1 cellular context compared by ENCODE assay signal in the genomic region with DNA sequence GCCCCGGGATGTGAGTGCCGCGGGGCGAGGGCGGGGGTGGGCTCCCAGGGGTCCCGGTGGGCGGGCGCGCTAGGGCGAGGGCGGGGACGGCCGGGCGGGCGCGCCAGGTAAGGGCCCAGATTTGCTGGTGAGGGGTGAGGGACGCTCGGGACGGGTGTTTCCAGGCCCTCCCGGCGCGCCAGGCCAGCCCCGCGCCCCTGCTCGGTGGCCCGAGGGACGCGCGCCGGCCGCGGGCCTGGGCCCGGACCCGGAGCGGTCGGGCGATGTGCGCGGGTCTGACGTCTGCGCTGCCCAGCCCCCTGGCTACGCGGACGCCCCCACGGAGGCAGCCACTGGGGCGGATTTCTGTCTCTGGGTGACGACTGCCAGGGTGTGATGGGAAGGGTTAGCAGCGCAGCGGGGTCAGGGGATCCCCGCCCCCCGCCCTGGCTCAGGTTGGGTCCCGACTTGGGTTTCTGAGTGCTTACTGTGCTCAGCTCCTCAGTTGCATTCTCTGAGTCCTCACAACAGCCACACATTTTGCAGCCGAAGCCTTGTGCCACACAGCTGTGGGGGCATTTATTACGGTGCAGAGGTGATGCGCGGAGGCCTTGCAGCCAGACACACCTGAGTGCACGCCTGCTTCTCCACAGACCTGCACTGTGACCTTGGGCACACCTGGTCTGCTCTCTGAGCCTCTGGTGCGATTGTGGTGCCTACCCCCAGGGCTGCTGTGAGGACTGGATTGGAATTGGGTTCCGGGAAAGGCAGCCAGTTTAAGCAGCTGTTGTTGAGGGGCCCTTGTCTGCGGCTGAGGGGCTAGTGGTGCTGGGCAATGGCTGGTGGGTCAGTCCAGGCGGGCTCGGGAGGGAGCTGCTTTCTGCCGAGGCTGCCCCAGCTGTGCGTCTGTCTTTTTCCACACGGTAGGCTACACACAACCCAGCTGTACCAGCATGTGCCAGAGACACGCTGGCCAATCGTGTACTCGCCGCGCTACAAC.
A peak's percentile ranks its signal among the peaks of the same experiment; 100 is the strongest.
TF ChIP-seq lines count a peak whose summit lies in the region.

No MANE protein-coding gene starts in this region.

TF ChIP-seq in HepG2, 621 proteins besides CTCF, POLR2A, EP300 and RAD21 (continued from another document and continues in another):
- TF ChIP-seq, protein P1, sequence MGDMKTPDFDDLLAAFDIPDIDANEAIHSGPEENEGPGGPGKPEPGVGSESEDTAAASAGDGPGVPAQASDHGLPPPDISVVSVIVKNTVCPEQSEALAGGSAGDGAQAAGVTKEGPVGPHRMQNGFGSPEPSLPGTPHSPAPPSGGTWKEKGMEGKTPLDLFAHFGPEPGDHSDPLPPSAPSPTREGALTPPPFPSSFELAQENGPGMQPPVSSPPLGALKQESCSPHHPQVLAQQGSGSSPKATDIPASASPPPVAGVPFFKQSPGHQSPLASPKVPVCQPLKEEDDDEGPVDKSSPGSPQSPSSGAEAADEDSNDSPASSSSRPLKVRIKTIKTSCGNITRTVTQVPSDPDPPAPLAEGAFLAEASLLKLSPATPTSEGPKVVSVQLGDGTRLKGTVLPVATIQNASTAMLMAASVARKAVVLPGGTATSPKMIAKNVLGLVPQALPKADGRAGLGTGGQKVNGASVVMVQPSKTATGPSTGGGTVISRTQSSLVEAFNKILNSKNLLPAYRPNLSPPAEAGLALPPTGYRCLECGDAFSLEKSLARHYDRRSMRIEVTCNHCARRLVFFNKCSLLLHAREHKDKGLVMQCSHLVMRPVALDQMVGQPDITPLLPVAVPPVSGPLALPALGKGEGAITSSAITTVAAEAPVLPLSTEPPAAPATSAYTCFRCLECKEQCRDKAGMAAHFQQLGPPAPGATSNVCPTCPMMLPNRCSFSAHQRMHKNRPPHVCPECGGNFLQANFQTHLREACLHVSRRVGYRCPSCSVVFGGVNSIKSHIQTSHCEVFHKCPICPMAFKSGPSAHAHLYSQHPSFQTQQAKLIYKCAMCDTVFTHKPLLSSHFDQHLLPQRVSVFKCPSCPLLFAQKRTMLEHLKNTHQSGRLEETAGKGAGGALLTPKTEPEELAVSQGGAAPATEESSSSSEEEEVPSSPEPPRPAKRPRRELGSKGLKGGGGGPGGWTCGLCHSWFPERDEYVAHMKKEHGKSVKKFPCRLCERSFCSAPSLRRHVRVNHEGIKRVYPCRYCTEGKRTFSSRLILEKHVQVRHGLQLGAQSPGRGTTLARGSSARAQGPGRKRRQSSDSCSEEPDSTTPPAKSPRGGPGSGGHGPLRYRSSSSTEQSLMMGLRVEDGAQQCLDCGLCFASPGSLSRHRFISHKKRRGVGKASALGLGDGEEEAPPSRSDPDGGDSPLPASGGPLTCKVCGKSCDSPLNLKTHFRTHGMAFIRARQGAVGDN (CRISPR knock-in tag; IDR thresholded peaks at IDR 0.05): peak; percentile 49
- TF ChIP-seq BCL6 (CRISPR knock-in tag; IDR thresholded peaks at IDR 0.05) (no peak), ZNF557 (CRISPR knock-in tag; IDR thresholded peaks at IDR 0.05) (no peak), WIZ (CRISPR knock-in tag; IDR thresholded peaks at IDR 0.05) (peak; percentile 22; the same call in 1 of the 2 replicates), ZFP41 (CRISPR knock-in tag; IDR thresholded peaks at IDR 0.05; ENCODE audit: borderline replicate concordance) (0 out of 2 replicates have a peak, but pooled peaks have one; percentile 43), SAFB2 (CRISPR knock-in tag; IDR thresholded peaks at IDR 0.05; ENCODE audit: borderline replicate concordance, low read depth) (0 out of 2 replicates have a peak, but pooled peaks have one; percentile 35), ZFP36L1 (CRISPR knock-in tag; IDR thresholded peaks at IDR 0.05) (0 out of 2 replicates have a peak, but pooled peaks have one; percentile 18), IRX3 (CRISPR knock-in tag; IDR thresholded peaks at IDR 0.05; ENCODE audit: borderline replicate concordance, low read depth) (peak; percentile 26; the same call in 1 of the 2 replicates), HDAC6 (IDR thresholded peaks at IDR 0.05; ENCODE audit: low read depth, low read length) (no peak), DNMT1 (CRISPR knock-in tag; IDR thresholded peaks at IDR 0.05) (no peak), ZNF713 (CRISPR knock-in tag; IDR thresholded peaks at IDR 0.05) (0 out of 2 replicates have a peak, but pooled peaks have one; percentile 48), TBX2 (CRISPR knock-in tag; IDR thresholded peaks at IDR 0.05; ENCODE audit: borderline replicate concordance) (0 out of 2 replicates have a peak, but pooled peaks have one; percentile 5), ISL2 (CRISPR knock-in tag; IDR thresholded peaks at IDR 0.05) (no peak), ZFP82 (CRISPR knock-in tag; IDR thresholded peaks at IDR 0.05; ENCODE audit: borderline replicate concordance) (0 out of 2 replicates have a peak, but pooled peaks have one; percentile 9), ZNF451 (CRISPR knock-in tag; IDR thresholded peaks at IDR 0.05) (peak; percentile 74; the same call in 1 of the 2 replicates), SMARCE1 (IDR thresholded peaks at IDR 0.05; ENCODE audit: borderline replicate concordance) (no peak), ZNF136 (CRISPR knock-in tag; IDR thresholded peaks at IDR 0.05; ENCODE audit: low read depth) (no peak), ZNF20 (CRISPR knock-in tag; IDR thresholded peaks at IDR 0.05) (no peak), HES4 (CRISPR knock-in tag; IDR thresholded peaks at IDR 0.05; ENCODE audit: borderline replicate concordance) (peak; percentile 39; the same call in 1 of the 2 replicates), ZFY (CRISPR knock-in tag; IDR thresholded peaks at IDR 0.05) (peak; percentile 67), ZNF776 (CRISPR knock-in tag; IDR thresholded peaks at IDR 0.05) (no peak), THAP11 (CRISPR knock-in tag; IDR thresholded peaks at IDR 0.05) (no peak), ATF7-NPFF (CRISPR knock-in tag; IDR thresholded peaks at IDR 0.05; ENCODE audit: low read depth) (peak; percentile 66; the same call in 1 of the 2 replicates), RFXAP (CRISPR knock-in tag; IDR thresholded peaks at IDR 0.05; ENCODE audit: borderline replicate concordance) (0 out of 2 replicates have a peak, but pooled peaks have one; percentile 15), ZNF329 (CRISPR knock-in tag; IDR thresholded peaks at IDR 0.05; ENCODE audit: low read depth) (0 out of 2 replicates have a peak, but pooled peaks have one; percentile 40), ZNF777 (CRISPR knock-in tag; IDR thresholded peaks at IDR 0.05) (peak; percentile 34; the same call in 1 of the 2 replicates), SALL1 (CRISPR knock-in tag; IDR thresholded peaks at IDR 0.05) (0 out of 2 replicates have a peak, but pooled peaks have one; percentile 14), SPEN (CRISPR knock-in tag; IDR thresholded peaks at IDR 0.05; ENCODE audit: low read depth) (no peak)
- TF ChIP-seq, protein P2, sequence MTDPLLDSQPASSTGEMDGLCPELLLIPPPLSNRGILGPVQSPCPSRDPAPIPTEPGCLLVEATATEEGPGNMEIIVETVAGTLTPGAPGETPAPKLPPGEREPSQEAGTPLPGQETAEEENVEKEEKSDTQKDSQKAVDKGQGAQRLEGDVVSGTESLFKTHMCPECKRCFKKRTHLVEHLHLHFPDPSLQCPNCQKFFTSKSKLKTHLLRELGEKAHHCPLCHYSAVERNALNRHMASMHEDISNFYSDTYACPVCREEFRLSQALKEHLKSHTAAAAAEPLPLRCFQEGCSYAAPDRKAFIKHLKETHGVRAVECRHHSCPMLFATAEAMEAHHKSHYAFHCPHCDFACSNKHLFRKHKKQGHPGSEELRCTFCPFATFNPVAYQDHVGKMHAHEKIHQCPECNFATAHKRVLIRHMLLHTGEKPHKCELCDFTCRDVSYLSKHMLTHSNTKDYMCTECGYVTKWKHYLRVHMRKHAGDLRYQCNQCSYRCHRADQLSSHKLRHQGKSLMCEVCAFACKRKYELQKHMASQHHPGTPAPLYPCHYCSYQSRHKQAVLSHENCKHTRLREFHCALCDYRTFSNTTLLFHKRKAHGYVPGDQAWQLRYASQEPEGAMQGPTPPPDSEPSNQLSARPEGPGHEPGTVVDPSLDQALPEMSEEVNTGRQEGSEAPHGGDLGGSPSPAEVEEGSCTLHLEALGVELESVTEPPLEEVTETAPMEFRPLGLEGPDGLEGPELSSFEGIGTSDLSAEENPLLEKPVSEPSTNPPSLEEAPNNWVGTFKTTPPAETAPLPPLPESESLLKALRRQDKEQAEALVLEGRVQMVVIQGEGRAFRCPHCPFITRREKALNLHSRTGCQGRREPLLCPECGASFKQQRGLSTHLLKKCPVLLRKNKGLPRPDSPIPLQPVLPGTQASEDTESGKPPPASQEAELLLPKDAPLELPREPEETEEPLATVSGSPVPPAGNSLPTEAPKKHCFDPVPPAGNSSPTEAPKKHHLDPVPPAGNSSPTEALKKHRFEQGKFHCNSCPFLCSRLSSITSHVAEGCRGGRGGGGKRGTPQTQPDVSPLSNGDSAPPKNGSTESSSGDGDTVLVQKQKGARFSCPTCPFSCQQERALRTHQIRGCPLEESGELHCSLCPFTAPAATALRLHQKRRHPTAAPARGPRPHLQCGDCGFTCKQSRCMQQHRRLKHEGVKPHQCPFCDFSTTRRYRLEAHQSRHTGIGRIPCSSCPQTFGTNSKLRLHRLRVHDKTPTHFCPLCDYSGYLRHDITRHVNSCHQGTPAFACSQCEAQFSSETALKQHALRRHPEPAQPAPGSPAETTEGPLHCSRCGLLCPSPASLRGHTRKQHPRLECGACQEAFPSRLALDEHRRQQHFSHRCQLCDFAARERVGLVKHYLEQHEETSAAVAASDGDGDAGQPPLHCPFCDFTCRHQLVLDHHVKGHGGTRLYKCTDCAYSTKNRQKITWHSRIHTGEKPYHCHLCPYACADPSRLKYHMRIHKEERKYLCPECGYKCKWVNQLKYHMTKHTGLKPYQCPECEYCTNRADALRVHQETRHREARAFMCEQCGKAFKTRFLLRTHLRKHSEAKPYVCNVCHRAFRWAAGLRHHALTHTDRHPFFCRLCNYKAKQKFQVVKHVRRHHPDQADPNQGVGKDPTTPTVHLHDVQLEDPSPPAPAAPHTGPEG (CRISPR knock-in tag; IDR thresholded peaks at IDR 0.05): peak; percentile 94
- TF ChIP-seq, protein P3, sequence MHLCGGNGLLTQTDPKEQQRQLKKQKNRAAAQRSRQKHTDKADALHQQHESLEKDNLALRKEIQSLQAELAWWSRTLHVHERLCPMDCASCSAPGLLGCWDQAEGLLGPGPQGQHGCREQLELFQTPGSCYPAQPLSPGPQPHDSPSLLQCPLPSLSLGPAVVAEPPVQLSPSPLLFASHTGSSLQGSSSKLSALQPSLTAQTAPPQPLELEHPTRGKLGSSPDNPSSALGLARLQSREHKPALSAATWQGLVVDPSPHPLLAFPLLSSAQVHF (CRISPR knock-in tag; IDR thresholded peaks at IDR 0.05): 0 out of 2 replicates have a peak, but pooled peaks have one; percentile 54
- TF ChIP-seq, protein P4, sequence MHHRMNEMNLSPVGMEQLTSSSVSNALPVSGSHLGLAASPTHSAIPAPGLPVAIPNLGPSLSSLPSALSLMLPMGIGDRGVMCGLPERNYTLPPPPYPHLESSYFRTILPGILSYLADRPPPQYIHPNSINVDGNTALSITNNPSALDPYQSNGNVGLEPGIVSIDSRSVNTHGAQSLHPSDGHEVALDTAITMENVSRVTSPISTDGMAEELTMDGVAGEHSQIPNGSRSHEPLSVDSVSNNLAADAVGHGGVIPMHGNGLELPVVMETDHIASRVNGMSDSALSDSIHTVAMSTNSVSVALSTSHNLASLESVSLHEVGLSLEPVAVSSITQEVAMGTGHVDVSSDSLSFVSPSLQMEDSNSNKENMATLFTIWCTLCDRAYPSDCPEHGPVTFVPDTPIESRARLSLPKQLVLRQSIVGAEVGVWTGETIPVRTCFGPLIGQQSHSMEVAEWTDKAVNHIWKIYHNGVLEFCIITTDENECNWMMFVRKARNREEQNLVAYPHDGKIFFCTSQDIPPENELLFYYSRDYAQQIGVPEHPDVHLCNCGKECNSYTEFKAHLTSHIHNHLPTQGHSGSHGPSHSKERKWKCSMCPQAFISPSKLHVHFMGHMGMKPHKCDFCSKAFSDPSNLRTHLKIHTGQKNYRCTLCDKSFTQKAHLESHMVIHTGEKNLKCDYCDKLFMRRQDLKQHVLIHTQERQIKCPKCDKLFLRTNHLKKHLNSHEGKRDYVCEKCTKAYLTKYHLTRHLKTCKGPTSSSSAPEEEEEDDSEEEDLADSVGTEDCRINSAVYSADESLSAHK (CRISPR knock-in tag; IDR thresholded peaks at IDR 0.05; ENCODE audit: borderline replicate concordance): no peak
- TF ChIP-seq, protein P5, sequence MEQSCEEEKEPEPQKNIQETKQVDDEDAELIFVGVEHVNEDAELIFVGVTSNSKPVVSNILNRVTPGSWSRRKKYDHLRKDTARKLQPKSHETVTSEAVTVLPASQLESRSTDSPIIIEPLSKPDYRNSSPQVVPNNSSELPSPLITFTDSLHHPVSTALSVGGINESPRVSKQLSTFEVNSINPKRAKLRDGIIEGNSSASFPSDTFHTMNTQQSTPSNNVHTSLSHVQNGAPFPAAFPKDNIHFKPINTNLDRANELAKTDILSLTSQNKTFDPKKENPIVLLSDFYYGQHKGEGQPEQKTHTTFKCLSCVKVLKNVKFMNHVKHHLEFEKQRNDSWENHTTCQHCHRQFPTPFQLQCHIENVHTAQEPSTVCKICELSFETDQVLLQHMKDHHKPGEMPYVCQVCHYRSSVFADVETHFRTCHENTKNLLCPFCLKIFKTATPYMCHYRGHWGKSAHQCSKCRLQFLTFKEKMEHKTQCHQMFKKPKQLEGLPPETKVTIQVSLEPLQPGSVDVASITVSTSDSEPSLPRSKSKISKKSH (CRISPR knock-in tag; IDR thresholded peaks at IDR 0.05; ENCODE audit: borderline replicate concordance): peak; percentile 42; the same call in 1 of the 2 replicates
